28 cellular contexts compared by ENCODE assay signal in the genomic region with DNA sequence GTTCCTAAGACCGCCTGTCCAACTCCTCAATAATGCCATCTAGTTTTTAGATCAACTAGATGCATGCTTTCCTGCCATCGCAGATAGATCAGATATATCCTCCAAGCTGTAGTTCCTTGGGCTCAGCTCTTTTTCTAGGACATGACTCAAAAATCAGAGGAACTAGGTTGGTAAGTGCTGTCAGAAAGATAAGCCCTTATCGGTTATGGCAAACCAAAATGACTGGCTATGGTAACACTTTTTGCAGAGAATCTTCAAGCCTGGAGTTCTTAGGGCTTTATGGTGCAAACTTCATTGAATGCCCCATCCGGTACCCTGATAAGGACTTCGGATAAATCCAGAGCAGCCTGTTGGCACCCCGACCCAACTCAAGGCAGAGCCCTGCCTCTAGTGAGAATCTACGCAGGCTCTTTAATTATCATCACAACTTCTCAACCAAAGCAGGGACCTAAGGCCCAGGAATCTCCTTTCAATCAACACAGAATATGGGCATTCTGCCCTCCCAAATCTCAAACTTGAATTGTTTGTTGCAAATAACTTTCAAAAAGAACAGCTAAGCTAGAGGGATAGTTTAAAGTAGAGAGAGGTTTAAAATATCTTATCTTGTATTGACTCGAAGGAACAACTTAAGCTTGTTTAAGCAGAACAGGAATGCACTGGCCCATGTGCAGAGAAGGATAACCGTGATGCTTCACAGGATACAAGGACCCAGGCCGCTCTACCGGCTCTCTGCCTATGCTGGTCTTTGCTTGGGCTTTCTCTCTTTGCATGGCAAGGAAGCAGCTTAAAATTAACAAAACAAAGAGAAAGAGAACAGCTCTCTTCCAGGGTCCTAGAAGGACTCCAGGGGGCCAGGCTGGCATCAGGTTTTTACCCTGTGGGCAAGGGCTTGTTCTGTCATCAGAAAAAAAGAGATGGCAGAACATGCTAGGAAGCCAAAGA. TPM values are rescaled to one million over a fixed set of nuclear protein-coding genes. Genes with fewer than 3 reads are reported as not detected.
DNase-seq lines count a peak whose midpoint lies in the region; ATAC-seq, FAIRE-seq and TF ChIP-seq lines count a peak whose summit lies in the region.
"Had no signal": no experiment of that assay in that cellular context is flagged by ENCODE, and none has a peak within 500 bp of the region (broad histone marks: within the 10 kb centered on the region; RNA-seq: fewer than 3 reads in every experiment).

No MANE protein-coding gene starts in this region.

- no peaks in the 10 kb centered on the region for H3K79me2 ChIP-seq in K562 (ENCODE audit: control insufficient read depth, insufficient read depth, low read length)

- H3K36me3 ChIP-seq in left ventricle myocardium inferior (no peaks in the 10 kb centered on the region), K562 (ENCODE audit: control insufficient read depth, insufficient read depth, low read length) (no peaks in the 10 kb centered on the region)
- no peaks in the 10 kb centered on the region for H3K36me3 ChIP-seq in naive thymus-derived CD4-positive, alpha-beta T cell (ENCODE audit: control insufficient read depth in 2 of 3, insufficient read depth in 3 of 3, low read length in 3 of 3)
- H3K36me3 ChIP-seq: tibial artery had no signal

- no peak overlapping the region for H2AFZ ChIP-seq in K562 (ENCODE audit: low read depth, low read length)

- no peak for TF ChIP-seq EP300 in K562 (IDR thresholded peaks at IDR 0.05; ENCODE audit: low read length)

- no peak for ATAC-seq in K562
- ATAC-seq in naive thymus-derived CD4-positive, alpha-beta T cell, result no peak
- ATAC-seq: activated naive CD8-positive, alpha-beta T cell treated with anti-CD3 and anti-CD28 coated beads, Interleukin-2, amount 50 U/mL, for 24 hours; mucosa of descending colon; sciatic nerve had no signal

- H3K27ac ChIP-seq in left ventricle myocardium inferior (replicated peaks) (peak overlapping the region; percentile 8), K562 (ENCODE audit: extremely low read depth, low read depth, low read length) (no peak overlapping the region)
- H3K27ac ChIP-seq in naive thymus-derived CD4-positive, alpha-beta T cell (ENCODE audit: low read depth, low read length), result no peak overlapping the region
- H3K27ac ChIP-seq: tibial artery had no signal

- H3K4me3 Mint-ChIP-seq in mesothelial cell of epicardium, result no peak overlapping the region
- no peak overlapping the region for H3K4me3 Mint-ChIP-seq in naive thymus-derived CD4-positive, alpha-beta T cell
- H3K4me3 Mint-ChIP-seq: activated naive CD8-positive, alpha-beta T cell treated with anti-CD3 and anti-CD28 coated beads, Interleukin-2, amount 50 U/mL, for 24 hours; CD4-positive, alpha-beta T cell; neural crest cell; stimulated activated naive CD8-positive, alpha-beta T cell treated with anti-CD3 and anti-CD28 coated beads, Interleukin-15, Interleukin-2, amounts not matched to agents 100 ng/mL and 50 ng/mL, for 24 hours had no signal

- H3K27me3 ChIP-seq in left ventricle myocardium inferior (ENCODE audit: low read depth), result peaks cover 58% of the 10 kb centered on the region
- peaks cover 3 to 7% of the 10 kb centered on the region in 2 experiments; a peak in 1 of 5 replicates for H3K27me3 ChIP-seq in K562 (ENCODE audit: control insufficient read depth in 2 of 2, insufficient read depth in 2 of 2, low read length in 2 of 2)
- H3K27me3 ChIP-seq in naive thymus-derived CD4-positive, alpha-beta T cell (ENCODE audit: control insufficient read depth in 2 of 2, insufficient read depth in 2 of 2, low read length in 2 of 2), result peaks cover 0 to 3% of the 10 kb centered on the region in 2 donors

- H3K27ac Mint-ChIP-seq in mesothelial cell of epicardium, result peak overlapping the region; percentile 50
- no peak overlapping the region for H3K27ac Mint-ChIP-seq in naive thymus-derived CD4-positive, alpha-beta T cell
- H3K27ac Mint-ChIP-seq: activated naive CD8-positive, alpha-beta T cell treated with anti-CD3 and anti-CD28 coated beads, Interleukin-2, amount 50 U/mL, for 24 hours; CD4-positive, alpha-beta T cell; stimulated activated naive CD8-positive, alpha-beta T cell treated with anti-CD3 and anti-CD28 coated beads, Interleukin-15, Interleukin-2, amounts not matched to agents 100 ng/mL and 50 ng/mL, for 24 hours had no signal

- FAIRE-seq in K562 (lab: Jason Lieb, UNC), result no peak

- peaks cover 39% of the 10 kb centered on the region for H3K27me3 Mint-ChIP-seq in mesothelial cell of epicardium (ENCODE audit: low read depth)
- H3K27me3 Mint-ChIP-seq in naive thymus-derived CD4-positive, alpha-beta T cell, result peaks cover 33 to 62% (median 42%) of the 10 kb centered on the region in 5 donors

- in situ Hi-C loops in K562 (cut with MboI), result no loop called here

- no peaks in the 10 kb centered on the region for H4K20me1 ChIP-seq in K562 (replicated peaks; ENCODE audit: control insufficient read depth, insufficient read depth, low read length)

- no peak for TF ChIP-seq RAD21 in K562 (CRISPR knock-in tag; conservative IDR thresholded peaks at IDR 0.05 in 1 of 2, IDR thresholded peaks at IDR 0.05 in 1 of 2)

- intact Hi-C loops in left ventricle myocardium inferior (cut with micrococcal nuclease), result no loop called here
- intact Hi-C loops in cardiac septum (cut with DNase I), result loop anchor here (5.0 to 10.0 kb wide), 3 partner anchors 95 to 195 kb away; no protein-coding TSS in a partner anchor
- intact Hi-C loops in K562 (cut with micrococcal nuclease), result no loop called here
- intact Hi-C loops in naive thymus-derived CD4-positive, alpha-beta T cell (cut with micrococcal nuclease), result loop anchor here in 1 of 2 donors (5.0 kb wide), 1 partner anchor 298 kb away; the partner anchor contains the start of gene ATL2

- H3K36me3 Mint-ChIP-seq in mesothelial cell of epicardium, result no peaks in the 10 kb centered on the region
- H3K36me3 Mint-ChIP-seq in naive thymus-derived CD4-positive, alpha-beta T cell, result peaks cover 0 to 4% (median 0%) of the 10 kb centered on the region in 5 donors

- H3K9ac ChIP-seq in K562 (ENCODE audit: insufficient read depth in 1 of 2, low read depth in 2 of 2, low read length in 2 of 2), result no peak overlapping the region

- POLR2A ChIA-PET in K562 (lab: Yijun Ruan, JAX), result no interaction called here
- POLR2A ChIA-PET in naive thymus-derived CD4-positive, alpha-beta T cell (lab: Charles Lee), result no interaction called here

- DNase-seq in left ventricle myocardium inferior, result no peak
- DNase-seq in cardiac septum (ENCODE audit: low spot score), result no peak
- no peak for DNase-seq in K562 (ENCODE audit: extremely low read depth in 1 of 4, low spot score in 3 of 4)
- DNase-seq in mesothelial cell of epicardium (ENCODE audit: low spot score in 2 of 2, unreplicated experiment in 2 of 2), result no peak
- no peak for DNase-seq in NCI-H524 (lab: John Stamatoyannopoulos, UW)
- DNase-seq in DMS153 treated with DMSO at 0.1 percent for 48 hours (lab: John Stamatoyannopoulos, UW; ENCODE audit: unreplicated experiment), result no peak
- DNase-seq in activated CD4-positive, alpha-beta T cell treated with anti-CD3 and anti-CD28 coated beads, Interleukin-2, amount 50 U/mL, for 1 hour, result no peak
- DNase-seq in naive thymus-derived CD4-positive, alpha-beta T cell, result no peak
- DNase-seq: 8988T; activated CD4-positive, CD25-positive, alpha-beta regulatory T cell treated with anti-CD3 and anti-CD28 coated beads, Interleukin-2, amount 50 U/mL, for 72 hours; activated gamma-delta T cell treated with Interleukin-2 at 50 U/mL for 16 hours; activated naive CD8-positive, alpha-beta T cell treated with anti-CD3 and anti-CD28 coated beads, Interleukin-2, amount 50 U/mL, for 24 hours; activated T-cell treated with anti-CD3 and anti-CD28 coated beads, Interleukin-2, amount 50 U/mL, for 1 hour; CD4-positive, alpha-beta T cell; cerebellar nuclear complex; foreskin melanocyte; Karpas-422; mucosa of descending colon; NCI-H146; NCI-H526 treated with DMSO at 0.1 percent for 48 hours; stimulated activated CD4-positive, alpha-beta T cell treated with anti-CD3 and anti-CD28 coated beads, Interleukin-15, amount 100 ng/mL, for 24 hours; T-helper 9 cell; tibial artery had no signal

- H3K4me1 ChIP-seq in left ventricle myocardium inferior (peaks cover 45% of the 10 kb centered on the region), K562 (replicated peaks in 1 of 2; ENCODE audit: control insufficient read depth in 2 of 2, insufficient read depth in 2 of 2, low read length in 2 of 2) (peaks cover 0 to 13% of the 10 kb centered on the region in 2 experiments; a peak in 2 of 5 replicates)
- no peaks in the 10 kb centered on the region for H3K4me1 ChIP-seq in naive thymus-derived CD4-positive, alpha-beta T cell (ENCODE audit: control insufficient read depth in 2 of 2, insufficient read depth in 2 of 2, low read length in 2 of 2)

- H3K9me3 ChIP-seq in left ventricle myocardium inferior (replicated peaks) (no peaks in the 10 kb centered on the region), K562 (replicated peaks; ENCODE audit: control insufficient read depth, insufficient read depth, low read depth, low read length) (no peaks in the 10 kb centered on the region)
- no peaks in the 10 kb centered on the region for H3K9me3 ChIP-seq in naive thymus-derived CD4-positive, alpha-beta T cell (ENCODE audit: control insufficient read depth in 2 of 3, low read length in 3 of 3)
- H3K9me3 ChIP-seq: mucosa of descending colon, tibial artery had no signal

- no TSS peak for BruUV-seq in K562 (replicated peaks; lab: Mats Ljungman, UMichigan)

- CTCF ChIA-PET in K562 (lab: Yijun Ruan, JAX; ENCODE audit: low intra/inter-chr PET ratio), result no interaction called here
- CTCF ChIA-PET in naive thymus-derived CD4-positive, alpha-beta T cell (lab: Charles Lee), result no interaction called here

- no peaks in the 10 kb centered on the region for H3K9me1 ChIP-seq in K562 (ENCODE audit: control insufficient read depth, insufficient read depth, low read length)

- H3K4me1 Mint-ChIP-seq in mesothelial cell of epicardium, result peaks cover 49% of the 10 kb centered on the region
- peaks cover 0 to 32% (median 9%) of the 10 kb centered on the region in 7 donors for H3K4me1 Mint-ChIP-seq in naive thymus-derived CD4-positive, alpha-beta T cell

- H3K4me3 ChIP-seq in left ventricle myocardium inferior, result no peak overlapping the region
- H3K4me3 ChIP-seq in K562, result no peak overlapping the region
- no peak overlapping the region for H3K4me3 ChIP-seq in naive thymus-derived CD4-positive, alpha-beta T cell (ENCODE audit: low read length)
- H3K4me3 ChIP-seq: mucosa of descending colon, tibial artery had no signal

- no peaks in the 10 kb centered on the region for H3K9me3 Mint-ChIP-seq in mesothelial cell of epicardium
- no peaks in the 10 kb centered on the region for H3K9me3 Mint-ChIP-seq in naive thymus-derived CD4-positive, alpha-beta T cell
- H3K9me3 Mint-ChIP-seq: activated naive CD8-positive, alpha-beta T cell treated with anti-CD3 and anti-CD28 coated beads, Interleukin-2, amount 50 U/mL, for 24 hours; CD4-positive, alpha-beta T cell; neural crest cell; stimulated activated naive CD8-positive, alpha-beta T cell treated with anti-CD3 and anti-CD28 coated beads, Interleukin-15, Interleukin-2, amounts not matched to agents 100 ng/mL and 50 ng/mL, for 24 hours had no signal

- TF ChIP-seq CTCF in left ventricle myocardium inferior (IDR thresholded peaks at IDR 0.05; ENCODE audit: borderline replicate concordance) (no peak), K562 (IDR thresholded peaks at IDR 0.05 in 2 of 3, conservative IDR thresholded peaks at IDR 0.05 in 1 of 3; ENCODE audit: insufficient read depth in 2 of 3, low read depth in 1 of 3, low read length in 3 of 3) (no peak), mesothelial cell of epicardium (IDR thresholded peaks at IDR 0.05; ENCODE audit: unreplicated experiment) (no peak)

- H3K4me2 ChIP-seq in K562 (ENCODE audit: insufficient read depth, low read length), result no peak overlapping the region

- WGBS in K562 (ENCODE audit: insufficient coverage, low coverage, missing lambda C conversion rate), result under 1% methylated on average over 11 of the region's 11 CpGs

- no peak for TF ChIP-seq POLR2A in K562 (conservative IDR thresholded peaks at IDR 0.05)

RNA-seq across cellular contexts. Expression of gene CYP1B1, which starts 3.4 kb away (rescaled TPM):
- total RNA-seq in left ventricle myocardium inferior, result 17.7 TPM
- total RNA-seq in cardiac septum, result 92.7 TPM
- total RNA-seq in K562 (2011; cell fraction: chromatin; rRNA removed; ENCODE audit: low replicate concordance), result not detected in 2 replicates
- not detected in 2 replicates for total RNA-seq in K562 (2011; cell fraction: nucleolus; rRNA removed)
- not detected in 2 replicates for total RNA-seq in K562 (2011; cell fraction: nucleoplasm; rRNA removed)
- total RNA-seq in K562 (2014; rRNA removed), result not detected in 2 replicates
- total RNA-seq in K562 (2014; rRNA removed; fragmentation: Illumina TruSeq; extraction: Trizol), result not detected in 2 replicates
- not detected in 2 replicates for total RNA-seq in K562 (2015; rRNA removed; fragmentation: Illumina TruSeq; extraction: Trizol)
- 0.07 and 0.13 TPM in 2 replicates for total RNA-seq in K562 (2021)
- polyA plus RNA-seq in K562 (2011; rRNA removed), result not detected in 2 replicates
- polyA plus RNA-seq in K562 (2011; cell fraction: cytosol; rRNA removed), result not detected in 2 replicates
- polyA plus RNA-seq in K562 (2011; cell fraction: nucleus; rRNA removed), result not detected in 2 replicates
- polyA plus RNA-seq in K562 (2012), result not detected in 2 replicates
- polyA plus RNA-seq in K562 (2014; fragmentation: Illumina TruSeq; extraction: Trizol), result not detected in 2 replicates
- not detected for polyA plus RNA-seq in K562 (2014; fragmentation: Nextera tagmentation; extraction: Ambion mirVana)
- polyA plus RNA-seq in K562 (2014; rRNA removed), result not detected in 2 replicates
- not detected in 2 replicates for polyA minus RNA-seq in K562 (2011; rRNA and poly(A)+ RNA removed)
- not detected in 2 replicates for polyA minus RNA-seq in K562 (2011; cell fraction: cytosol; rRNA and poly(A)+ RNA removed)
- polyA minus RNA-seq in K562 (2011; cell fraction: nucleus; rRNA and poly(A)+ RNA removed), result not detected in 2 replicates
- 50.4 to 55.6 TPM (median 54.5 TPM) in 3 replicates for total RNA-seq in mesothelial cell of epicardium
- total RNA-seq in naive thymus-derived CD4-positive, alpha-beta T cell, result 10 to 100 TPM in 2 of 5 experiments, 1 to 10 TPM in 3; 1.6 to 24.9 (median 6.7) TPM
- polyA plus RNA-seq in naive thymus-derived CD4-positive, alpha-beta T cell, result under 1 TPM in 1 of 2 donors, not detected in 1; 0.05 TPM
- total RNA-seq: G401, HT1080 had no signal
